Comparison of ENCODE assay signal across 16 cellular contexts in the genomic region with DNA sequence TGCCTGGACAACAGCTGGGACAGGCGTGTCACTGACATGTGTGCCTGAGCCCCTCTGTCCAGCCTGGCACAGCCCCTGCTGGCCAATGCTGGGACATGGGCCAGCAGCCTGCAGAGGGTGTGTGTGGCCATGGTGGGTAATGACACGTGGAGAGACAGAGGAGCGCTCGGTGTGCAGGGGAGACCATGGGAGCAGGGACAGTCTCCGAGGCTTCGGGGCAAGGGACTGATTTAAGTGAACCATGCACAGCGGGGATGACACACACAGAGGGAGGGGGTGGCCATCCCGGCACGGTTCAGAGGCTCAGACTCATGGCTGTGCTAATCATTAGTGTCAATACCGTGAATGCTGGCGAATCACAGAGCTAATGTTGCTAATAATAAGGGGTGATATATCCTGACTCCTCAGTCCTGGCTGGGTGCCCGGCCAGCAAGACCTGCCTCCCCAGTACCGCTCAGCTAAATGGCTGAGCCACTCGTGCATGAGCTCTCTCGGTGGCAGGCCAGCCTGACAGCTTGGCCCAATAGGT. TPM values are rescaled to one million over a fixed set of nuclear protein-coding genes. Genes with fewer than 3 reads are reported as not detected.
DNase-seq lines count a peak whose midpoint lies in the region; ATAC-seq, FAIRE-seq and TF ChIP-seq lines count a peak whose summit lies in the region.
"Had no signal": no experiment of that assay in that cellular context is flagged by ENCODE, and none has a peak within 500 bp of the region (broad histone marks: within the 10 kb centered on the region; RNA-seq: fewer than 3 reads in every experiment).

No MANE protein-coding gene starts in this region.

- no peaks in the 10 kb centered on the region for H3K9me3 Mint-ChIP-seq in neural crest cell
- H3K9me3 Mint-ChIP-seq in stimulated activated naive B cell treated with anti-CD40 and anti-IgM and Interleukin-4, amounts not matched to agents 10 μg/mL and 1 μg/mL and 100 μg/mL, for 72 hours: peaks cover 0 to 2% of the 10 kb centered on the region in 2 donors
- H3K9me3 Mint-ChIP-seq: activated naive CD4-positive, alpha-beta T cell treated with anti-CD3 and anti-CD28 coated beads, Interleukin-2, amount 50 U/mL, for 24 hours had no signal

- H3K36me3 Mint-ChIP-seq in neural crest cell (ENCODE audit: low read depth): no peaks in the 10 kb centered on the region
- no peaks in the 10 kb centered on the region for H3K36me3 Mint-ChIP-seq in stimulated activated naive B cell treated with anti-CD40 and anti-IgM and Interleukin-4, amounts not matched to agents 10 μg/mL and 1 μg/mL and 100 μg/mL, for 72 hours
- H3K36me3 Mint-ChIP-seq: activated naive CD4-positive, alpha-beta T cell treated with anti-CD3 and anti-CD28 coated beads, Interleukin-2, amount 50 U/mL, for 24 hours had no signal

- H3K27ac ChIP-seq in K562 (ENCODE audit: extremely low read depth, low read depth, low read length): no peak overlapping the region
- H3K27ac ChIP-seq in effector memory CD4-positive, alpha-beta T cell (ENCODE audit: insufficient read depth, low read length, poor library complexity, severe bottlenecking): no peak overlapping the region
- H3K27ac ChIP-seq: coronary artery, left ventricle myocardium inferior, stomach had no signal

- no peak for TF ChIP-seq RAD21 in K562 (CRISPR knock-in tag; conservative IDR thresholded peaks at IDR 0.05 in 1 of 2, IDR thresholded peaks at IDR 0.05 in 1 of 2)

- no peak overlapping the region for H3K4me2 ChIP-seq in K562 (ENCODE audit: insufficient read depth, low read length)

- no peaks in the 10 kb centered on the region for H3K79me2 ChIP-seq in K562 (ENCODE audit: control insufficient read depth, insufficient read depth, low read length)

- peaks cover 9 to 54% of the 10 kb centered on the region in 2 experiments; a peak in 3 of 5 replicates for H3K27me3 ChIP-seq in K562 (ENCODE audit: control insufficient read depth in 2 of 2, insufficient read depth in 2 of 2, low read length in 2 of 2)
- H3K27me3 ChIP-seq in effector memory CD4-positive, alpha-beta T cell (replicated peaks; ENCODE audit: control insufficient read depth, insufficient read depth, low read length, poor library complexity, severe bottlenecking): no peaks in the 10 kb centered on the region

- no peak for TF ChIP-seq EP300 in K562 (IDR thresholded peaks at IDR 0.05; ENCODE audit: low read length)

- H3K4me1 Mint-ChIP-seq in neural crest cell: no peaks in the 10 kb centered on the region
- no peaks in the 10 kb centered on the region for H3K4me1 Mint-ChIP-seq in stimulated activated naive B cell treated with anti-CD40 and anti-IgM and Interleukin-4, amounts not matched to agents 10 μg/mL and 1 μg/mL and 100 μg/mL, for 72 hours
- H3K4me1 Mint-ChIP-seq: activated naive CD4-positive, alpha-beta T cell treated with anti-CD3 and anti-CD28 coated beads, Interleukin-2, amount 50 U/mL, for 24 hours had no signal

- no peak overlapping the region for H3K4me3 ChIP-seq in K562
- no peak overlapping the region for H3K4me3 ChIP-seq in effector memory CD4-positive, alpha-beta T cell (ENCODE audit: insufficient read depth, low read depth, low read length, poor library complexity, severe bottlenecking)
- H3K4me3 ChIP-seq: coronary artery, left ventricle myocardium inferior, stomach had no signal

- H3K4me3 Mint-ChIP-seq in neural crest cell: no peak overlapping the region
- no peak overlapping the region for H3K4me3 Mint-ChIP-seq in stimulated activated naive B cell treated with anti-CD40 and anti-IgM and Interleukin-4, amounts not matched to agents 10 μg/mL and 1 μg/mL and 100 μg/mL, for 72 hours
- H3K4me3 Mint-ChIP-seq: activated naive CD4-positive, alpha-beta T cell treated with anti-CD3 and anti-CD28 coated beads, Interleukin-2, amount 50 U/mL, for 24 hours had no signal

- CTCF ChIA-PET in K562 (lab: Yijun Ruan, JAX; ENCODE audit: low intra/inter-chr PET ratio): no interaction called here

- BruUV-seq in K562 (replicated peaks; lab: Mats Ljungman, UMichigan): no TSS peak

- H3K4me1 ChIP-seq in K562 (replicated peaks in 1 of 2; ENCODE audit: control insufficient read depth in 2 of 2, insufficient read depth in 2 of 2, low read length in 2 of 2): no peaks in the 10 kb centered on the region
- no peaks in the 10 kb centered on the region for H3K4me1 ChIP-seq in effector memory CD4-positive, alpha-beta T cell (ENCODE audit: control insufficient read depth, insufficient read depth, low read length, poor library complexity, severe bottlenecking)
- H3K4me1 ChIP-seq: stomach had no signal

- no peak overlapping the region; a peak in 1 of 4 replicates for H3K9ac ChIP-seq in K562 (ENCODE audit: insufficient read depth in 1 of 2, low read depth in 2 of 2, low read length in 2 of 2)

- intact Hi-C loops in K562 (cut with micrococcal nuclease): no loop called here

- FAIRE-seq in K562 (lab: Jason Lieb, UNC): no peak
- no peak for FAIRE-seq in GM12891 (lab: Jason Lieb, UNC)

- POLR2A ChIA-PET in K562 (lab: Yijun Ruan, JAX): no interaction called here

- H4K20me1 ChIP-seq in K562 (replicated peaks; ENCODE audit: control insufficient read depth, insufficient read depth, low read length): peaks cover 12% of the 10 kb centered on the region; the same call in 1 of the 2 replicates

- H3K36me3 ChIP-seq in K562 (ENCODE audit: control insufficient read depth, insufficient read depth, low read length): no peaks in the 10 kb centered on the region
- H3K36me3 ChIP-seq in effector memory CD4-positive, alpha-beta T cell (ENCODE audit: control insufficient read depth, insufficient read depth, low read length): no peaks in the 10 kb centered on the region
- H3K36me3 ChIP-seq: left ventricle myocardium inferior, stomach had no signal

- under 1% methylated on average over 15 of the region's 15 CpGs for WGBS in K562 (ENCODE audit: insufficient coverage, low coverage, missing lambda C conversion rate)

- ATAC-seq in K562: peak; percentile 47; the same call in 2 of the 3 replicates
- no peak for ATAC-seq in stimulated activated naive B cell treated with anti-CD40 and anti-IgM and Interleukin-4, amounts not matched to agents 10 μg/mL and 1 μg/mL and 100 μg/mL, for 72 hours (replicated peaks)

- TF ChIP-seq CTCF in K562 (IDR thresholded peaks at IDR 0.05 in 2 of 3, conservative IDR thresholded peaks at IDR 0.05 in 1 of 3; ENCODE audit: insufficient read depth in 2 of 3, low read depth in 1 of 3, low read length in 3 of 3) (peak; percentile 4 to 60 (median 14); a peak in 2 of 6 replicates), neural crest cell (conservative IDR thresholded peaks at IDR 0.05) (peak; percentile 38)

- DNase-seq in DMS79 treated with DMSO at 0.1 percent for 48 hours (lab: John Stamatoyannopoulos, UW) (peak; percentile 63), NCI-H1092 treated with DMSO at 0.1 percent for 48 hours (lab: John Stamatoyannopoulos, UW) (peak; percentile 79), K562 (ENCODE audit: extremely low read depth in 1 of 4, low spot score in 3 of 4) (no peak), neural crest cell (ENCODE audit: low read depth, low spot score) (no peak), GM12891 (ENCODE audit: insufficient read length, low spot score) (no peak)
- no peak for DNase-seq in stimulated activated naive B cell treated with anti-CD40 and anti-IgM and Interleukin-4, amounts not matched to agents 10 μg/mL and 1 μg/mL and 100 μg/mL, for 72 hours
- DNase-seq in effector memory CD4-positive, alpha-beta T cell: no peak
- DNase-seq: left ventricle myocardium inferior; MV-4-11; occipital lobe; stimulated activated CD4-positive, alpha-beta T cell treated with anti-CD3 and anti-CD28 coated beads, Interleukin-2, amount 100 ng/mL, for 48 hours; stomach had no signal

- in situ Hi-C loops in K562 (cut with MboI): no loop called here

- TF ChIP-seq POLR2A in K562 (conservative IDR thresholded peaks at IDR 0.05): no peak
- no peak for TF ChIP-seq POLR2A in GM12891 (IDR thresholded peaks at IDR 0.05; ENCODE audit: low read depth, low read length)

- no peaks in the 10 kb centered on the region for H3K9me3 ChIP-seq in K562 (replicated peaks; ENCODE audit: control insufficient read depth, insufficient read depth, low read depth, low read length)
- H3K9me3 ChIP-seq in effector memory CD4-positive, alpha-beta T cell (ENCODE audit: control insufficient read depth, low read length): no peaks in the 10 kb centered on the region
- H3K9me3 ChIP-seq: left ventricle myocardium inferior, stomach had no signal

- no peak overlapping the region for H2AFZ ChIP-seq in K562 (ENCODE audit: low read depth, low read length)

- H3K27me3 Mint-ChIP-seq in neural crest cell (ENCODE audit: low read depth): peaks cover 2% of the 10 kb centered on the region
- peaks cover 9 to 10% of the 10 kb centered on the region in 2 donors for H3K27me3 Mint-ChIP-seq in stimulated activated naive B cell treated with anti-CD40 and anti-IgM and Interleukin-4, amounts not matched to agents 10 μg/mL and 1 μg/mL and 100 μg/mL, for 72 hours

- no peaks in the 10 kb centered on the region for H3K9me1 ChIP-seq in K562 (ENCODE audit: control insufficient read depth, insufficient read depth, low read length)

- no peak overlapping the region for H3K27ac Mint-ChIP-seq in neural crest cell (ENCODE audit: unreplicated experiment)
- H3K27ac Mint-ChIP-seq in stimulated activated naive B cell treated with anti-CD40 and anti-IgM and Interleukin-4, amounts not matched to agents 10 μg/mL and 1 μg/mL and 100 μg/mL, for 72 hours: no peak overlapping the region
- H3K27ac Mint-ChIP-seq: activated naive CD4-positive, alpha-beta T cell treated with anti-CD3 and anti-CD28 coated beads, Interleukin-2, amount 50 U/mL, for 24 hours had no signal

TF ChIP-seq in GM12891, 5 proteins besides CTCF, POLR2A, EP300 and RAD21 (continues in another document):
- TF ChIP-seq TAF1 (IDR thresholded peaks at IDR 0.05; ENCODE audit: low read depth, low read length): no peak

RNA-seq across cellular contexts. Expression of a gene that starts 41.6 kb away (rescaled TPM):
- total RNA-seq in K562 (2011; cell fraction: chromatin; rRNA removed; ENCODE audit: low replicate concordance): not detected in 2 replicates
- not detected in 2 replicates for total RNA-seq in K562 (2011; cell fraction: nucleolus; rRNA removed)
- not detected in 2 replicates for total RNA-seq in K562 (2011; cell fraction: nucleoplasm; rRNA removed)
- total RNA-seq in K562 (2014; rRNA removed): not detected in 2 replicates
- total RNA-seq in K562 (2014; rRNA removed; fragmentation: Illumina TruSeq; extraction: Trizol): not detected in 2 replicates
- total RNA-seq in K562 (2015; rRNA removed; fragmentation: Illumina TruSeq; extraction: Trizol): not detected in 2 replicates
- not detected in 2 replicates for total RNA-seq in K562 (2021)
- polyA plus RNA-seq in K562 (2011; rRNA removed): not detected in 2 replicates
- polyA plus RNA-seq in K562 (2011; cell fraction: cytosol; rRNA removed): not detected in 2 replicates
- polyA plus RNA-seq in K562 (2011; cell fraction: nucleus; rRNA removed): not detected in 2 replicates
- polyA plus RNA-seq in K562 (2012): not detected in 2 replicates
- polyA plus RNA-seq in K562 (2014; fragmentation: Illumina TruSeq; extraction: Trizol): not detected in 2 replicates
- not detected for polyA plus RNA-seq in K562 (2014; fragmentation: Nextera tagmentation; extraction: Ambion mirVana)
- not detected in 2 replicates for polyA plus RNA-seq in K562 (2014; rRNA removed)
- not detected in 2 replicates for polyA minus RNA-seq in K562 (2011; rRNA and poly(A)+ RNA removed)
- polyA minus RNA-seq in K562 (2011; cell fraction: cytosol; rRNA and poly(A)+ RNA removed): not detected in 2 replicates
- not detected in 2 replicates for polyA minus RNA-seq in K562 (2011; cell fraction: nucleus; rRNA and poly(A)+ RNA removed)
- total RNA-seq in neural crest cell: 0.35 TPM in 1 of 2 replicates, not detected in the other
- not detected for polyA plus RNA-seq in GM12891 (2012; ENCODE audit: low read depth, missing spikeins)
- total RNA-seq: activated CD8-positive, alpha-beta memory T cell treated with anti-CD3 and anti-CD28 coated beads for 36 hours; fibroblast of villous mesenchyme had no signal

Comparison
In these comparisons a context has a peak if more than half of its experiments do, and no peak if none do; other contexts are left out.
1. DNase-seq: peak in DMS79 treated with DMSO at 0.1 percent for 48 hours (single experiment) and NCI-H1092 treated with DMSO at 0.1 percent for 48 hours (single experiment); none in K562 (0 of 4), neural crest cell (single experiment), stimulated activated naive B cell treated with anti-CD40 and anti-IgM and Interleukin-4, amounts not matched to agents 10 μg/mL and 1 μg/mL and 100 μg/mL, for 72 hours (single experiment), GM12891 (single experiment) and effector memory CD4-positive, alpha-beta T cell (0 of 3).